Comparison of ENCODE assay signal across 16 cellular contexts in the genomic region with DNA sequence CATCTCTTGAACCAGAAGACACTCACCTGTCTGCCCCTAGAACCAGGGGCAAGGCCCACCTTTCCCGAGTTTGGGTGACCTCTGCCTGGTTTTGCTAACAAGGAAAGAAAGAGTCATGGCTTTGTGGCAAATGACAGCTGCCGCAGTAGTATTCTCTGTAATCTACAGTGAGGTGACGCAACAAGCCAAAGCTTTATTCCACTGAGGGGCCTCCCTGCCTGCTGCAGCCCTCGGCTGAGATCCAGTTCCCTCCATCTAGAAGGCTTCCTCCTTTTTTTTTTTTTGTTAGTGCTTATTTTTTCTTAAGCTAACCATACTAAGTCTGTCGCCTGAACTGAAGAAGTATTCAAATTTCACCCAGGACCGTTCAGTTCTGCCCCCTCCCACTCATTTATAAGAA.
A peak's percentile ranks its signal among the peaks of the same experiment; 100 is the strongest.
DNase-seq lines count a peak whose midpoint lies in the region; FAIRE-seq and TF ChIP-seq lines count a peak whose summit lies in the region.
"Had no signal": no experiment of that assay in that cellular context is flagged by ENCODE, and none has a peak within 500 bp of the region (broad histone marks: within the 10 kb centered on the region; RNA-seq: fewer than 3 reads in every experiment).

No MANE protein-coding gene starts in this region.

- POLR2A ChIA-PET in H1 (lab: Charles Lee; ENCODE audit: partially characterized antibody), result no interaction called here

- H3K27me3 Mint-ChIP-seq in nephron progenitor cell (ENCODE audit: low read depth, poor library complexity), result peaks cover 5% of the 10 kb centered on the region

- no peak overlapping the region for H3K56ac ChIP-seq in H1 (replicated peaks; ENCODE audit: insufficient read length, low read depth, low read length)

- peak overlapping the region; percentile 91 for H3K27ac Mint-ChIP-seq in nephron progenitor cell
- H3K27ac Mint-ChIP-seq: activated CD8-positive, alpha-beta T cell treated with anti-CD3 and anti-CD28 coated beads, Interleukin-2, amount 10 ng/mL, durations not matched to agents 7 days and 5 days; progenitor cell of endocrine pancreas had no signal

- no peaks in the 10 kb centered on the region for H3K36me3 ChIP-seq in H1 (ENCODE audit: control insufficient read depth in 2 of 4, insufficient read depth in 4 of 4, low read length in 3 of 4)
- H3K36me3 ChIP-seq: lower lobe of right lung had no signal

- no peak overlapping the region for H2BK5ac ChIP-seq in H1 (ENCODE audit: low read depth, low read length)

- H2AFZ ChIP-seq in H1 (ENCODE audit: low read length), result no peak overlapping the region

- H3K27ac ChIP-seq in H1 (ENCODE audit: low read depth, low read length), result no peak overlapping the region
- H3K27ac ChIP-seq: lower lobe of right lung had no signal

- no peak overlapping the region for H2BK20ac ChIP-seq in H1 (ENCODE audit: low read length)

- no peak overlapping the region for H2BK12ac ChIP-seq in H1 (ENCODE audit: low read depth, low read length)

- H3K9me3 ChIP-seq in H1 (ENCODE audit: insufficient read depth in 2 of 2, low read depth in 1 of 2, low read length in 1 of 2), result no peaks in the 10 kb centered on the region
- H3K9me3 ChIP-seq: lower lobe of right lung had no signal

- H3K4me2 ChIP-seq in H1 (ENCODE audit: insufficient read depth in 1 of 2, low read depth in 2 of 2, low read length in 2 of 2), result no peak overlapping the region

- no peak overlapping the region for H2BK15ac ChIP-seq in H1 (ENCODE audit: low read length)

- H4K20me1 ChIP-seq in H1 (replicated peaks in 1 of 2; ENCODE audit: control insufficient read depth in 1 of 2, insufficient read depth in 2 of 2, low read length in 2 of 2), result no peaks in the 10 kb centered on the region

- no peak overlapping the region for H4K91ac ChIP-seq in H1 (replicated peaks; ENCODE audit: insufficient read length, low read length)

- H3K4me1 Mint-ChIP-seq in nephron progenitor cell, result peaks cover 49% of the 10 kb centered on the region

- no peak overlapping the region for H3K9ac ChIP-seq in H1 (replicated peaks in 1 of 4; ENCODE audit: extremely low read depth in 1 of 4, low read depth in 3 of 4, low read length in 3 of 4)

- no peak overlapping the region for H3K14ac ChIP-seq in H1 (ENCODE audit: insufficient read length)

- no peaks in the 10 kb centered on the region for H3K36me3 Mint-ChIP-seq in nephron progenitor cell (ENCODE audit: low read depth)

- no peaks in the 10 kb centered on the region for H3K9me3 Mint-ChIP-seq in nephron progenitor cell

- no peaks in the 10 kb centered on the region for H3K79me1 ChIP-seq in H1 (ENCODE audit: low read depth, low read length)

- H3K23ac ChIP-seq in H1 (ENCODE audit: insufficient read length), result no peak overlapping the region

- TF ChIP-seq EP300 in H1 (IDR thresholded peaks at IDR 0.05; ENCODE audit: borderline replicate concordance in 1 of 2, low read depth in 2 of 2, low read length in 2 of 2), result no peak

- H2AK5ac ChIP-seq in H1 (ENCODE audit: low read depth, low read length), result no peak overlapping the region

- FAIRE-seq in H1 (lab: Jason Lieb, UNC) (no peak), frontal cortex (lab: Jason Lieb, UNC) (no peak)
- FAIRE-seq: bronchial epithelial cell, endothelial cell of umbilical vein had no signal

- WGBS in H1 (ENCODE audit: extremely low coverage in 1 of 2, insufficient coverage in 1 of 2, insufficient read length in 1 of 2, insufficient replicate concordance in 2 of 2, low coverage in 1 of 2, low lambda C conversion rate in 2 of 2, missing lambda C conversion rate in 1 of 2), 2 experiments, result 91% methylated on average over 5 of the region's 6 CpGs; no CpG with 5 or more reads in 1 of the 2 experiments

- no peak overlapping the region for H4K8ac ChIP-seq in H1 (ENCODE audit: extremely low read depth, insufficient read depth, low read length)

- no peak overlapping the region for H4K5ac ChIP-seq in H1 (ENCODE audit: insufficient read length, low read depth, low read length)

- no peak for TF ChIP-seq POLR2A in H1 (IDR thresholded peaks at IDR 0.05; ENCODE audit: control extremely low read depth in 1 of 2, low read depth in 2 of 2, low read length in 2 of 2)

- peak overlapping the region; percentile 32 for H3K4me3 Mint-ChIP-seq in nephron progenitor cell
- H3K4me3 Mint-ChIP-seq: activated CD8-positive, alpha-beta T cell treated with anti-CD3 and anti-CD28 coated beads, Interleukin-2, amount 10 ng/mL, durations not matched to agents 7 days and 5 days had no signal

- TF ChIP-seq CTCF in H1 (IDR thresholded peaks at IDR 0.05; ENCODE audit: control extremely low read depth in 1 of 3, insufficient read depth in 1 of 3, low read depth in 1 of 3, low read length in 3 of 3) (no peak), nephron progenitor cell (IDR thresholded peaks at IDR 0.05) (no peak)

- CTCF ChIA-PET in H1 (lab: Charles Lee; ENCODE audit: partially characterized antibody), result interaction anchor here (0.7 to 1.3 kb wide), 2 partner anchors 29 to 143 kb away, joined by 3 read pairs; no protein-coding TSS in a partner anchor

- H3K27me3 ChIP-seq in H1 (replicated peaks in 1 of 4; ENCODE audit: control insufficient read depth in 3 of 4, extremely low read depth in 1 of 4, insufficient read depth in 3 of 4, low read length in 3 of 4), result no peaks in the 10 kb centered on the region

- H3K79me2 ChIP-seq in H1 (ENCODE audit: control insufficient read depth in 1 of 2, insufficient read depth in 2 of 2, low read length in 2 of 2), result no peaks in the 10 kb centered on the region

- H3K4me3 ChIP-seq in H1 (ENCODE audit: extremely low read depth in 1 of 4, insufficient read depth in 2 of 4, low read depth in 3 of 4, low read length in 4 of 4), result no peak overlapping the region
- H3K4me3 ChIP-seq: lower lobe of right lung had no signal

- no peak overlapping the region for H3K18ac ChIP-seq in H1 (ENCODE audit: extremely low read depth, low read length)

- no peak for TF ChIP-seq RAD21 in H1 (IDR thresholded peaks at IDR 0.05 in 1 of 2, conservative IDR thresholded peaks at IDR 0.05 in 1 of 2; ENCODE audit: low read depth in 2 of 2, low read length in 2 of 2)

- peaks cover 0 to 7% (median 1%) of the 10 kb centered on the region in 4 experiments; a peak in 1 of 7 replicates for H3K4me1 ChIP-seq in H1 (replicated peaks in 1 of 4; ENCODE audit: control insufficient read depth in 3 of 4, insufficient read depth in 4 of 4, low read length in 3 of 4)
- H3K4me1 ChIP-seq: lower lobe of right lung had no signal

- DNase-seq in GF-D8 (lab: John Stamatoyannopoulos, UW) (peak; percentile 84), NOMO-1 (lab: John Stamatoyannopoulos, UW; ENCODE audit: unreplicated experiment in 2 of 2) (peak; percentile 89 to 94), H1 (ENCODE audit: low read depth in 1 of 2, low spot score in 2 of 2) (no peak), nephron progenitor cell (no peak), cerebellar nuclear complex (lab: John Stamatoyannopoulos, UW) (no peak), frontal cortex (ENCODE audit: low spot score in 2 of 2) (no peak), ureter (ENCODE audit: low spot score) (no peak), cerebellum (ENCODE audit: low spot score) (no peak)
- DNase-seq: activated CD8-positive, alpha-beta T cell treated with anti-CD3 and anti-CD28 coated beads, Interleukin-2, amount 10 ng/mL, durations not matched to agents 7 days and 5 days; activated gamma-delta T cell; KG1; lower lobe of right lung; stimulated activated CD4-positive, alpha-beta T cell treated with anti-CD3 and anti-CD28 coated beads, Interleukin-1b, Interleukin-23, amount 100 ng/mL, for 48 hours had no signal

- no peak overlapping the region for H2BK120ac ChIP-seq in H1 (replicated peaks; ENCODE audit: low read depth, low read length)

- no peaks in the 10 kb centered on the region for H3K23me2 ChIP-seq in H1 (ENCODE audit: low read depth, low read length)

- H3K4ac ChIP-seq in H1 (replicated peaks; ENCODE audit: insufficient read length, low read depth, low read length), result no peak overlapping the region

TF ChIP-seq in H1, 55 proteins besides CTCF, POLR2A, EP300 and RAD21:
- TF ChIP-seq SIRT6 (IDR thresholded peaks at IDR 0.05; ENCODE audit: low read length) (no peak), CEBPB (IDR thresholded peaks at IDR 0.05; ENCODE audit: low read depth, low read length) (peak; percentile 56; the same call in 1 of the 2 replicates)

Comparison
In these comparisons a context has a peak if more than half of its experiments do, and no peak if none do; other contexts are left out.
1. DNase-seq: peak in GF-D8 (single experiment) and NOMO-1 (2 of 2); none in H1 (0 of 2), nephron progenitor cell (single experiment), cerebellar nuclear complex (0 of 2), frontal cortex (0 of 2), ureter (single experiment) and cerebellum (single experiment).